In the genomic region with DNA sequence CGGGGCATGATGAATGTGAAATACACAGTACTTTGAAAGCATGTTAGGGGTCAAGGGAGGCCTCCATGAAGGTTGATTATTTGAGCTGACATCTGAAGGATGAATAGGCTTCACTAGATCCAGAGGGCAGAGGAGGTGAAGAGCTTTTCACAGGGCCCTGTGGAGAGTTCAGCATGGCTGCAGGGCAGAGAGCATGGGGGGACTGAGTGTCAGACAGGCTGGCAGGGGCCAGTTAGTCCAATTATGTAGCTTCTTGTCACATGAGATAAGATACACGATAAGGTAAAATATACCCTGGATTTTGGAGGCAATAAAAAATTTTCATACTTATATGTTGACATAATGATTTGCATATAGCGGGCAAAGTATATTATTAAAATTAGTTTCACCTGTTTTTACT, we compare ENCODE assay signal across 1 cellular context.
TF ChIP-seq lines count a peak whose summit lies in the region.

No MANE protein-coding gene starts in this region.

TF ChIP-seq in SK-N-SH, 30 proteins besides CTCF, POLR2A, EP300 and RAD21:
- TF ChIP-seq GATA2 (CRISPR knock-in tag; IDR thresholded peaks at IDR 0.05), result peak; percentile 67
- no peak for TF ChIP-seq MEF2A (IDR thresholded peaks at IDR 0.05; ENCODE audit: borderline replicate concordance, low read depth)
- peak; percentile 30; the same call in 1 of the 2 replicates for TF ChIP-seq MXI1 (IDR thresholded peaks at IDR 0.05; ENCODE audit: low read depth, low read length)
